Comparison of ENCODE assay signal across 1 cellular context in genomic region chr6:42452171-42453026, GRCh38.
TF ChIP-seq lines count a peak whose summit lies in the region.

No MANE protein-coding gene starts in this region.

TF ChIP-seq in K562, 482 proteins besides CTCF, POLR2A, EP300 and RAD21 (continued from another document and continues in another):
- peak; percentile 78; the same call in 1 of the 2 replicates for TF ChIP-seq ARID4B (CRISPR knock-in tag; IDR thresholded peaks at IDR 0.05)
- TF ChIP-seq ATF1 (CRISPR knock-in tag; IDR thresholded peaks at IDR 0.05) = no peak
- TF ChIP-seq ATF1 (tag; IDR thresholded peaks at IDR 0.05) = peak; percentile 10; the same call in 1 of the 2 replicates
- no peak for TF ChIP-seq SRF (CRISPR knock-in tag; IDR thresholded peaks at IDR 0.05)
- TF ChIP-seq VEZF1 (CRISPR knock-in tag; IDR thresholded peaks at IDR 0.05) = peak; percentile 76
- TF ChIP-seq KDM2B (CRISPR knock-in tag; IDR thresholded peaks at IDR 0.05) = peak; percentile 78; the same call in 1 of the 2 replicates
- TF ChIP-seq, protein P1, sequence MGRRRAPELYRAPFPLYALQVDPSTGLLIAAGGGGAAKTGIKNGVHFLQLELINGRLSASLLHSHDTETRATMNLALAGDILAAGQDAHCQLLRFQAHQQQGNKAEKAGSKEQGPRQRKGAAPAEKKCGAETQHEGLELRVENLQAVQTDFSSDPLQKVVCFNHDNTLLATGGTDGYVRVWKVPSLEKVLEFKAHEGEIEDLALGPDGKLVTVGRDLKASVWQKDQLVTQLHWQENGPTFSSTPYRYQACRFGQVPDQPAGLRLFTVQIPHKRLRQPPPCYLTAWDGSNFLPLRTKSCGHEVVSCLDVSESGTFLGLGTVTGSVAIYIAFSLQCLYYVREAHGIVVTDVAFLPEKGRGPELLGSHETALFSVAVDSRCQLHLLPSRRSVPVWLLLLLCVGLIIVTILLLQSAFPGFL (CRISPR knock-in tag; IDR thresholded peaks at IDR 0.05) = no peak
- TF ChIP-seq RERE (CRISPR knock-in tag; IDR thresholded peaks at IDR 0.05; ENCODE audit: borderline replicate concordance) = no peak
- TF ChIP-seq STAG1 (CRISPR knock-in tag; IDR thresholded peaks at IDR 0.05; ENCODE audit: borderline replicate concordance) = peak; percentile 26; the same call in 1 of the 2 replicates
- peak; percentile 67; the same call in 1 of the 2 replicates for TF ChIP-seq ZBTB7A (IDR thresholded peaks at IDR 0.05; ENCODE audit: borderline replicate concordance, control insufficient read depth, low read depth, low read length)
- peak; percentile 13 for TF ChIP-seq CHD4 (IDR thresholded peaks at IDR 0.05; ENCODE audit: insufficient read depth, insufficient replicate concordance, low read depth, low read length, poor library complexity, severe bottlenecking)
- TF ChIP-seq CHD2 (IDR thresholded peaks at IDR 0.05; ENCODE audit: low read depth, low read length) = no peak
- TF ChIP-seq, protein P2, sequence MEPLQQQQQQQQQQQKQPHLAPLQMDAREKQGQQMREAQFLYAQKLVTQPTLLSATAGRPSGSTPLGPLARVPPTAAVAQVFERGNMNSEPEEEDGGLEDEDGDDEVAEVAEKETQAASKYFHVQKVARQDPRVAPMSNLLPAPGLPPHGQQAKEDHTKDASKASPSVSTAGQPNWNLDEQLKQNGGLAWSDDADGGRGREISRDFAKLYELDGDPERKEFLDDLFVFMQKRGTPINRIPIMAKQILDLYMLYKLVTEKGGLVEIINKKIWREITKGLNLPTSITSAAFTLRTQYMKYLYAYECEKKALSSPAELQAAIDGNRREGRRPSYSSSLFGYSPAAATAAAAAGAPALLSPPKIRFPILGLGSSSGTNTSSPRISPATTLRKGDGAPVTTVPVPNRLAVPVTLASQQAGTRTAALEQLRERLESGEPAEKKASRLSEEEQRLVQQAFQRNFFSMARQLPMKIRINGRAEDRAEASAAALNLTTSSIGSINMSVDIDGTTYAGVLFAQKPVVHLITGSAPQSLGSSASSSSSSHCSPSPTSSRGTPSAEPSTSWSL (CRISPR knock-in tag; IDR thresholded peaks at IDR 0.05; ENCODE audit: borderline replicate concordance) = no peak
- TF ChIP-seq TAF15 (IDR thresholded peaks at IDR 0.05; ENCODE audit: low read depth, low read length) = no peak
- no peak for TF ChIP-seq EHMT2 (IDR thresholded peaks at IDR 0.05)
- no peak for TF ChIP-seq ZNF699 (CRISPR knock-in tag; IDR thresholded peaks at IDR 0.05; ENCODE audit: insufficient replicate concordance)
- TF ChIP-seq SMAD3 (CRISPR knock-in tag; conservative IDR thresholded peaks at IDR 0.05) = no peak
- TF ChIP-seq TCF7 (IDR thresholded peaks at IDR 0.05; ENCODE audit: borderline replicate concordance) = no peak
- peak; percentile 99 for TF ChIP-seq HNRNPLL (IDR thresholded peaks at IDR 0.05; ENCODE audit: low read depth, low read length, poor library complexity, severe bottlenecking)
- TF ChIP-seq PCBP1 (IDR thresholded peaks at IDR 0.05; ENCODE audit: low read depth, low read length, poor library complexity, severe bottlenecking) = peak; percentile 90
- no peak for TF ChIP-seq ZEB2 (IDR thresholded peaks at IDR 0.05)
- TF ChIP-seq, protein P3, sequence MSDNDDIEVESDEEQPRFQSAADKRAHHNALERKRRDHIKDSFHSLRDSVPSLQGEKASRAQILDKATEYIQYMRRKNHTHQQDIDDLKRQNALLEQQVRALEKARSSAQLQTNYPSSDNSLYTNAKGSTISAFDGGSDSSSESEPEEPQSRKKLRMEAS (CRISPR knock-in tag; IDR thresholded peaks at IDR 0.05) = 0 out of 2 replicates have a peak, but pooled peaks have one; percentile 18
- peak; percentile 87 for TF ChIP-seq HNRNPK (IDR thresholded peaks at IDR 0.05; ENCODE audit: low read depth, low read length, poor library complexity, severe bottlenecking)
- TF ChIP-seq CREB5 (CRISPR knock-in tag; IDR thresholded peaks at IDR 0.05) = no peak
- no peak for TF ChIP-seq ZNF583 (CRISPR knock-in tag; IDR thresholded peaks at IDR 0.05)
- no peak for TF ChIP-seq KDM4B (IDR thresholded peaks at IDR 0.05; ENCODE audit: borderline replicate concordance in 2 of 2, low read depth in 1 of 2)
- no peak for TF ChIP-seq MED1 (CRISPR knock-in tag; IDR thresholded peaks at IDR 0.05; ENCODE audit: borderline replicate concordance)
- peak; percentile 55; the same call in 1 of the 2 replicates for TF ChIP-seq GTF2E2 (tag; IDR thresholded peaks at IDR 0.05)
- peak; percentile 30 for TF ChIP-seq RBBP5 (IDR thresholded peaks at IDR 0.05; ENCODE audit: borderline replicate concordance, insufficient read depth, low read length, poor library complexity, severe bottlenecking)
- 0 out of 4 replicates have a peak, but pooled peaks of 1 of the 2 experiments have one; percentile 20 for TF ChIP-seq TEAD1 (CRISPR knock-in tag; IDR thresholded peaks at IDR 0.05)
- no peak for TF ChIP-seq ZNF384 (IDR thresholded peaks at IDR 0.05; ENCODE audit: low read depth, low read length)
- peak in 1 of 2 experiments; percentile 24; a peak in 2 of 4 replicates for TF ChIP-seq NRF1 (conservative IDR thresholded peaks at IDR 0.05 in 1 of 2, IDR thresholded peaks at IDR 0.05 in 1 of 2)
- TF ChIP-seq, protein P4, sequence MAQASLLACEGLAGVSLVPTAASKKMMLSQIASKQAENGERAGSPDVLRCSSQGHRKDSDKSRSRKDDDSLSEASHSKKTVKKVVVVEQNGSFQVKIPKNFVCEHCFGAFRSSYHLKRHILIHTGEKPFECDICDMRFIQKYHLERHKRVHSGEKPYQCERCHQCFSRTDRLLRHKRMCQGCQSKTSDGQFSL (CRISPR knock-in tag; IDR thresholded peaks at IDR 0.05) = peak; percentile 77; the same call in 1 of the 2 replicates
- TF ChIP-seq, protein P4 (tag; IDR thresholded peaks at IDR 0.05) = no peak; a peak in 2 of 4 replicates
- TF ChIP-seq, protein P5, sequence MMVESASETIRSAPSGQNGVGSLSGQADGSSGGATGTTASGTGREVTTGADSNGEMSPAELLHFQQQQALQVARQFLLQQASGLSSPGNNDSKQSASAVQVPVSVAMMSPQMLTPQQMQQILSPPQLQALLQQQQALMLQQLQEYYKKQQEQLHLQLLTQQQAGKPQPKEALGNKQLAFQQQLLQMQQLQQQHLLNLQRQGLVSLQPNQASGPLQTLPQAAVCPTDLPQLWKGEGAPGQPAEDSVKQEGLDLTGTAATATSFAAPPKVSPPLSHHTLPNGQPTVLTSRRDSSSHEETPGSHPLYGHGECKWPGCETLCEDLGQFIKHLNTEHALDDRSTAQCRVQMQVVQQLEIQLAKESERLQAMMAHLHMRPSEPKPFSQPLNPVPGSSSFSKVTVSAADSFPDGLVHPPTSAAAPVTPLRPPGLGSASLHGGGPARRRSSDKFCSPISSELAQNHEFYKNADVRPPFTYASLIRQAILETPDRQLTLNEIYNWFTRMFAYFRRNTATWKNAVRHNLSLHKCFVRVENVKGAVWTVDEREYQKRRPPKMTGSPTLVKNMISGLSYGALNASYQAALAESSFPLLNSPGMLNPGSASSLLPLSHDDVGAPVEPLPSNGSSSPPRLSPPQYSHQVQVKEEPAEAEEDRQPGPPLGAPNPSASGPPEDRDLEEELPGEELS (CRISPR knock-in tag; IDR thresholded peaks at IDR 0.05; ENCODE audit: borderline replicate concordance) = peak; percentile 36; the same call in 1 of the 2 replicates
- no peak for TF ChIP-seq HDAC2 (IDR thresholded peaks at IDR 0.05)
- TF ChIP-seq RUNX1 (IDR thresholded peaks at IDR 0.05; ENCODE audit: low read depth) = no peak
- TF ChIP-seq ZNF253 (CRISPR knock-in tag; conservative IDR thresholded peaks at IDR 0.05) = no peak
- TF ChIP-seq SAP30 (IDR thresholded peaks at IDR 0.05; ENCODE audit: borderline replicate concordance, insufficient read depth, low read depth, low read length, poor library complexity, severe bottlenecking) = peak; percentile 4
- peak; percentile 16 for TF ChIP-seq ZFP36 (IDR thresholded peaks at IDR 0.05; ENCODE audit: low read depth, low read length, partially characterized antibody)
- no peak for TF ChIP-seq ZNF282 (CRISPR knock-in tag; IDR thresholded peaks at IDR 0.05)
- peak; percentile 45 for TF ChIP-seq POLR2G (IDR thresholded peaks at IDR 0.05; ENCODE audit: low read depth, low read length)
- no peak for TF ChIP-seq MYC (IDR thresholded peaks at IDR 0.05; ENCODE audit: low read depth, low read length)
- TF ChIP-seq MYC (CRISPR knock-in tag; IDR thresholded peaks at IDR 0.05; ENCODE audit: borderline replicate concordance, low read depth) = no peak; the same call in 1 of the 2 replicates
- TF ChIP-seq FOXJ3 (CRISPR knock-in tag; IDR thresholded peaks at IDR 0.05) = no peak
- TF ChIP-seq NFXL1 (CRISPR knock-in tag; IDR thresholded peaks at IDR 0.05) = no peak
